29 cellular contexts compared by ENCODE assay signal in the genomic region with DNA sequence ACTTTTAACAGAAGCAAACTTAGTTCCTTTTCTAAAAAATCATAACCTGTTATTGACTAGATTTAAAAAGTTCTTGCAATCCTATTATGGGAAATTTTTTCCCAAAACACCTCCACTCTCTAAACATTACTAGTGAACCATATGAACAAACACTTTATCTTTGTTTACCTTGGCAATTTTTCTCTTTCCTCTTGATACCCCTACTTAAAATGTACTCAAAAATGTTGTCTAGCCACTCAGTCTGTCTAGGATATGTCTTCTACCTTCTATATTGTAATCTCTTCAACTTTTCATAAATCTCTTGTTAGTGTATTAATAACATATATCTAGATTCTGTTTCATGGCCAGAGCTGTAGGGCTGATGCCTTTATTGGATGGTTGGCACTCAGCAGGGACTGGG.
"Had no signal": no experiment of that assay in that cellular context is flagged by ENCODE, and none has a peak within 500 bp of the region (broad histone marks: within the 10 kb centered on the region; RNA-seq: fewer than 3 reads in every experiment).

No MANE protein-coding gene starts in this region.

- H3K9me3 ChIP-seq: esophagus squamous epithelium, mucosa of descending colon, prostate gland, right atrium auricular region, suprapubic skin, transverse colon, vagina had no signal

- ATAC-seq: effector memory CD8-positive, alpha-beta T cell; heart right ventricle; left colon; mucosa of descending colon; natural killer cell treated with Interleukin-12 subunit alpha and Interleukin-12 subunit beta and Interleukin-15 and Interleukin-18, amount 100 ng/mL, for 72 hours; sciatic nerve; stimulated activated naive CD8-positive, alpha-beta T cell treated with anti-CD3 and anti-CD28 coated beads, Interleukin-15, amount 100 ng/mL, for 72 hours had no signal

- H3K27ac ChIP-seq: esophagus squamous epithelium, heart right ventricle, prostate gland, right atrium auricular region, suprapubic skin, transverse colon, vagina had no signal

- H3K4me3 ChIP-seq: esophagus squamous epithelium, heart right ventricle, mucosa of descending colon, prostate gland, right atrium auricular region, smooth muscle cell, suprapubic skin, transverse colon, vagina had no signal

- H3K36me3 ChIP-seq: esophagus squamous epithelium, heart right ventricle, prostate gland, right atrium auricular region, suprapubic skin, transverse colon, vagina had no signal

- DNase-seq: cortex of kidney; effector memory CD8-positive, alpha-beta T cell; erythroblast; esophagus squamous epithelium; foreskin melanocyte; glutamatergic neuron; heart right ventricle; hippocampal formation; islet precursor cell; kidney glomerular epithelial cell; left colon; mesenchymal stem cell; mucosa of descending colon; naive B cell; nucleus accumbens; stimulated activated CD4-positive, alpha-beta T cell treated with anti-CD3 and anti-CD28 coated beads, Interleukin-12 subunit alpha, Interleukin-12 subunit beta, amount 100 ng/mL, for 4 hours; stimulated activated CD4-positive, alpha-beta T cell treated with anti-CD3 and anti-CD28 coated beads, Interleukin-1b, Interleukin-23, amount 100 ng/mL, for 48 hours; stimulated activated CD4-positive, alpha-beta T cell treated with anti-CD3 and anti-CD28 coated beads, Interleukin-4, amount 100 ng/mL, for 1 hour; stimulated activated CD8-positive, alpha-beta memory T cell treated with anti-CD3 and anti-CD28 coated beads, Interleukin-4, amount 100 ng/mL, for 48 hours; stimulated activated naive CD4-positive, alpha-beta T cell; stimulated activated naive CD8-positive, alpha-beta T cell treated with anti-CD3 and anti-CD28 coated beads, Interleukin-15, amount 100 ng/mL, for 72 hours; transverse colon had no signal

- H3K4me1 ChIP-seq: esophagus squamous epithelium, heart right ventricle, prostate gland, right atrium auricular region, suprapubic skin, transverse colon, vagina had no signal

- H3K27me3 ChIP-seq: esophagus squamous epithelium, heart right ventricle, right atrium auricular region, suprapubic skin, transverse colon, vagina had no signal
